Comparison of ENCODE assay signal across 8 cellular contexts in the genomic region with DNA sequence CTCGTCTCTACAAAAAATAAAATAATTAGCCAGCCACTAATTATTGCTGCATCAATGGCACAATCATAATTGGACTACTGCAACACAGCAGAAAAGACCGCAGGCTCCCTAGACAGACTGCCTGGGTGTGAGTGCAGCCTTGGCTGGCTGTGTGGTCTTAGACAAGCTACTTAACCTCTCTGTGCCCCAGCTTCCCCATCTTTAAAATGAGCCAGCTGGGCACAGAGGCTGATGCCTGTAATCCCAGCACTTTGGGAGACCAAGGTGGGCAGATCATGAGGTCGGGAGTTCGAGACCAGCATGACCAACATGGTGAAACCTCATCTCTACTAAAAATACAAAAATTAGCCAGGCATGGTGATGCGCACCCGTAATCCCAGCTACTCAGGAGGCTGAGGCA. TPM values are rescaled to one million over a fixed set of nuclear protein-coding genes. Genes with fewer than 3 reads are reported as not detected.
"Had no signal": no experiment of that assay in that cellular context is flagged by ENCODE, and none has a peak within 500 bp of the region (broad histone marks: within the 10 kb centered on the region; RNA-seq: fewer than 3 reads in every experiment).

No MANE protein-coding gene starts in this region.

- DNase-seq: GDM1, GF-D8 had no signal

- H3K4me3 ChIP-seq: GM12878 had no signal

- FAIRE-seq: GM12878, GM12891, GM12892, GM18507, GM19239 had no signal

RNA-seq across cellular contexts. Expression of gene TEX101, which starts 19.0 kb away (rescaled TPM):
- total RNA-seq: GM12878 had no signal
- polyA plus RNA-seq: GM12878 had no signal

RNA-seq across cellular contexts. Expression of gene LYPD3, which starts 31.7 kb away (rescaled TPM):
- total RNA-seq: G401 had no signal
